ENCODE assay signal across 17 cellular contexts in genomic region chr4:174437324-174437723, GRCh38.
A peak's percentile ranks its signal among the peaks of the same experiment; 100 is the strongest.
DNase-seq lines count a peak whose midpoint lies in the region; ATAC-seq, FAIRE-seq and TF ChIP-seq lines count a peak whose summit lies in the region.
"Had no signal": no experiment of that assay in that cellular context is flagged by ENCODE, and none has a peak within 500 bp of the region (broad histone marks: within the 10 kb centered on the region; RNA-seq: fewer than 3 reads in every experiment).

No MANE protein-coding gene starts in this region.

- H2BK120ac ChIP-seq in mesendoderm (ENCODE audit: low read depth, low read length), result peak overlapping the region; percentile 61

- no peak overlapping the region for H4K8ac ChIP-seq in mesendoderm (ENCODE audit: low read depth, low read length)

- H3K36me3 ChIP-seq in mesendoderm (ENCODE audit: control insufficient read depth, insufficient read depth, low read length) (no peaks in the 10 kb centered on the region), Karpas-422 (ENCODE audit: insufficient read depth, low read length) (no peaks in the 10 kb centered on the region)
- H3K36me3 ChIP-seq: gastroesophageal sphincter had no signal

- no peaks in the 10 kb centered on the region for H3K27me3 Mint-ChIP-seq in stimulated activated memory B cell treated with anti-CD40 and anti-IgM and Interleukin-4, amounts not matched to agents 10 μg/mL and 1 μg/mL and 100 μg/mL, for 72 hours
- H3K27me3 Mint-ChIP-seq: activated B cell treated with CpG ODN at 0.5 μM for 24 hours; activated naive CD4-positive, alpha-beta T cell treated with anti-CD3 and anti-CD28 coated beads, Interleukin-2, amount 10 ng/mL, durations not matched to agents 7 days and 5 days had no signal

- H4K20me1 ChIP-seq in Karpas-422 (ENCODE audit: insufficient read depth, low read depth, low read length), result no peaks in the 10 kb centered on the region

- H3K27ac ChIP-seq in mesendoderm (ENCODE audit: low read depth, low read length), result no peak overlapping the region
- no peak overlapping the region for H3K27ac ChIP-seq in Karpas-422 (ENCODE audit: low read length)
- H3K27ac ChIP-seq: gastroesophageal sphincter had no signal

- no peak overlapping the region for H3K18ac ChIP-seq in mesendoderm (ENCODE audit: low read length)

- no peak for TF ChIP-seq CTCF in epithelial cell of esophagus (IDR thresholded peaks at IDR 0.05; ENCODE audit: insufficient read depth, low read depth, low read length, missing control alignments)

- no peaks in the 10 kb centered on the region for H3K36me3 Mint-ChIP-seq in stimulated activated memory B cell treated with anti-CD40 and anti-IgM and Interleukin-4, amounts not matched to agents 10 μg/mL and 1 μg/mL and 100 μg/mL, for 72 hours
- H3K36me3 Mint-ChIP-seq: activated naive CD4-positive, alpha-beta T cell treated with anti-CD3 and anti-CD28 coated beads, Interleukin-2, amount 10 ng/mL, durations not matched to agents 7 days and 5 days had no signal

- H3K4me1 ChIP-seq in mesendoderm (ENCODE audit: control insufficient read depth, low read depth, low read length) (no peaks in the 10 kb centered on the region), Karpas-422 (ENCODE audit: low read length) (no peaks in the 10 kb centered on the region)

- H2AK5ac ChIP-seq in mesendoderm (ENCODE audit: low read length), result no peak overlapping the region

- no peaks in the 10 kb centered on the region for H3K79me2 ChIP-seq in mesendoderm (ENCODE audit: control insufficient read depth, insufficient read depth, low read length)
- H3K79me2 ChIP-seq in Karpas-422 (ENCODE audit: low read length), result no peaks in the 10 kb centered on the region

- no peaks in the 10 kb centered on the region for H3K79me1 ChIP-seq in mesendoderm (ENCODE audit: low read length)

- H3K56ac ChIP-seq in mesendoderm (ENCODE audit: low read length), result no peak overlapping the region

- no peak overlapping the region for H3K9ac ChIP-seq in mesendoderm (ENCODE audit: low read length)
- no peak overlapping the region for H3K9ac ChIP-seq in Karpas-422 (ENCODE audit: low read length)

- WGBS in mesendoderm (ENCODE audit: extremely low coverage, insufficient coverage, low lambda C conversion rate), result no CpG with 5 or more reads among the region's 2 CpGs

- H3K4ac ChIP-seq in mesendoderm (ENCODE audit: low read depth, low read length), result no peak overlapping the region

- H3K4me3 ChIP-seq in epithelial cell of esophagus (ENCODE audit: low read length) (no peak overlapping the region), mesendoderm (ENCODE audit: low read length) (no peak overlapping the region), Karpas-422 (ENCODE audit: low read length) (no peak overlapping the region)
- H3K4me3 ChIP-seq: gastroesophageal sphincter had no signal

- no peak overlapping the region for H3K4me3 Mint-ChIP-seq in stimulated activated memory B cell treated with anti-CD40 and anti-IgM and Interleukin-4, amounts not matched to agents 10 μg/mL and 1 μg/mL and 100 μg/mL, for 72 hours
- H3K4me3 Mint-ChIP-seq: activated B cell treated with CpG ODN at 0.5 μM for 24 hours; activated naive CD4-positive, alpha-beta T cell treated with anti-CD3 and anti-CD28 coated beads, Interleukin-2, amount 10 ng/mL, durations not matched to agents 7 days and 5 days had no signal

- ATAC-seq in stimulated activated memory B cell treated with anti-CD40 and anti-IgM and Interleukin-4, amounts not matched to agents 10 μg/mL and 1 μg/mL and 100 μg/mL, for 72 hours, result no peak
- no peak for ATAC-seq in HG02588 (IDR thresholded peaks at IDR 0.05; ENCODE audit: unreplicated experiment)
- ATAC-seq: gastroesophageal sphincter had no signal

- no peak overlapping the region for H2BK5ac ChIP-seq in mesendoderm (ENCODE audit: low read length)

- peak; percentile 2 for FAIRE-seq in RCC 7860 (lab: Jason Lieb, UNC)
- FAIRE-seq: colon, HTR-8/SVneo had no signal

- no peaks in the 10 kb centered on the region for H3K4me1 Mint-ChIP-seq in stimulated activated memory B cell treated with anti-CD40 and anti-IgM and Interleukin-4, amounts not matched to agents 10 μg/mL and 1 μg/mL and 100 μg/mL, for 72 hours
- H3K4me1 Mint-ChIP-seq: activated B cell treated with CpG ODN at 0.5 μM for 24 hours; activated naive CD4-positive, alpha-beta T cell treated with anti-CD3 and anti-CD28 coated beads, Interleukin-2, amount 10 ng/mL, durations not matched to agents 7 days and 5 days had no signal

- no peak overlapping the region for H3K27ac Mint-ChIP-seq in stimulated activated memory B cell treated with anti-CD40 and anti-IgM and Interleukin-4, amounts not matched to agents 10 μg/mL and 1 μg/mL and 100 μg/mL, for 72 hours
- H3K27ac Mint-ChIP-seq: activated B cell treated with CpG ODN at 0.5 μM for 24 hours; activated naive CD4-positive, alpha-beta T cell treated with anti-CD3 and anti-CD28 coated beads, Interleukin-2, amount 10 ng/mL, durations not matched to agents 7 days and 5 days had no signal

- H4K5ac ChIP-seq in mesendoderm (ENCODE audit: low read length), result no peak overlapping the region

- H3K4me2 ChIP-seq in mesendoderm (ENCODE audit: low read length) (no peak overlapping the region), Karpas-422 (ENCODE audit: low read depth, low read length, poor library complexity, severe bottlenecking) (no peak overlapping the region)

- no peaks in the 10 kb centered on the region for H3K9me2 ChIP-seq in Karpas-422 (replicated peaks; ENCODE audit: insufficient read depth, low read length)

- no peaks in the 10 kb centered on the region for H3K27me3 ChIP-seq in mesendoderm (ENCODE audit: insufficient read depth, low read length, poor library complexity)
- no peaks in the 10 kb centered on the region for H3K27me3 ChIP-seq in Karpas-422 (ENCODE audit: low read length)
- H3K27me3 ChIP-seq: gastroesophageal sphincter had no signal

- H3K9me3 ChIP-seq in Karpas-422 (ENCODE audit: low read length), result no peaks in the 10 kb centered on the region
- H3K9me3 ChIP-seq: gastroesophageal sphincter had no signal

- H3K9me3 Mint-ChIP-seq in stimulated activated memory B cell treated with anti-CD40 and anti-IgM and Interleukin-4, amounts not matched to agents 10 μg/mL and 1 μg/mL and 100 μg/mL, for 72 hours, result no peaks in the 10 kb centered on the region

- no peak overlapping the region for H2BK15ac ChIP-seq in mesendoderm (replicated peaks; ENCODE audit: low read depth)

- DNase-seq in EH (ENCODE audit: low read depth), result peak; percentile 65
- DNase-seq in RCC 7860 (ENCODE audit: low spot score), result peak; percentile 37
- DNase-seq in epithelial cell of esophagus (ENCODE audit: low read depth), result peak; percentile 81
- no peak for DNase-seq in mesendoderm
- DNase-seq in DMS 273 (lab: John Stamatoyannopoulos, UW; ENCODE audit: unreplicated experiment), result no peak
- DNase-seq in Karpas-422, result no peak
- DNase-seq: activated B cell treated with CpG ODN at 0.5 μM for 24 hours; activated naive CD4-positive, alpha-beta T cell treated with anti-CD3 and anti-CD28 coated beads, Interleukin-2, amount 10 ng/mL, durations not matched to agents 7 days and 5 days; islet precursor cell; NCI-H1092 treated with DMSO at 0.1 percent for 48 hours; NCI-H2227 treated with DMSO at 0.1 percent for 48 hours; stimulated activated naive CD4-positive, alpha-beta T cell treated with Interleukin-2 at 50 U/mL for 16 hours had no signal

- H2AFZ ChIP-seq in Karpas-422 (ENCODE audit: low read length), result no peak overlapping the region

- H3K23ac ChIP-seq in mesendoderm (ENCODE audit: low read length), result no peak overlapping the region

Comparison
In these comparisons a context has a peak if more than half of its experiments do, and no peak if none do; other contexts are left out.
1. DNase-seq: peak in EH (single experiment), RCC 7860 (single experiment) and epithelial cell of esophagus (single experiment); none in mesendoderm (single experiment), DMS 273 (single experiment) and Karpas-422 (single experiment).